Comparison of ENCODE assay signal across 18 cellular contexts in the genomic region with DNA sequence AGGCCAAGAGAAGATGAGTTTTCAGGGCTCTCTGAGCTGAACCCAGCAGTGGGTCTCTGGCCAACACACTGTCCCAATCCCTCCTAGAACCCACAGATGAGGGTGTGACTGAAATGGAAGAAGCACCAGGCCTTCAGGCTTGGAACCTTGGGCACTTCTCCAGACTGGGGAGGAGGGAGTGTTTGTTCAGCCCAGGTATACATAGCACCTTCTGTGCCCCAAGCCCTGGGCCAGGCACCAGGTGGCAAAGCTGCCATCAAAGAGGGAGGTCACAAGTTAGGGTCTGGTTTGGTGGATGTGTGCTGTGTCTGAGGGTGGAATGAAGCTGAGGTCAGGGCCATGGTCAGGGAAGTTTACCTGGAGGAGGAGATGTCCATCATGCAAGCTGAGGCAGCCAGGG. TPM values are rescaled to one million over a fixed set of nuclear protein-coding genes. Genes with fewer than 3 reads are reported as not detected.
DNase-seq lines count a peak whose midpoint lies in the region; ATAC-seq and TF ChIP-seq lines count a peak whose summit lies in the region.
"Had no signal": no experiment of that assay in that cellular context is flagged by ENCODE, and none has a peak within 500 bp of the region (broad histone marks: within the 10 kb centered on the region; RNA-seq: fewer than 3 reads in every experiment).

No MANE protein-coding gene starts in this region.

- H3K4me1 Mint-ChIP-seq in IgD-negative memory B cell, result no peaks in the 10 kb centered on the region
- no peaks in the 10 kb centered on the region for H3K4me1 Mint-ChIP-seq in chondrocyte (ENCODE audit: low read depth)
- H3K4me1 Mint-ChIP-seq in endothelial cell (ENCODE audit: unreplicated experiment), result peaks cover 29% of the 10 kb centered on the region
- peaks cover 11% of the 10 kb centered on the region for H3K4me1 Mint-ChIP-seq in stimulated activated effector memory CD8-positive, alpha-beta T cell treated with anti-CD3 and anti-CD28 coated beads, Interleukin-12 subunit alpha, Interleukin-12 subunit beta, amount 100 ng/mL, for 72 hours

- H3K9me3 ChIP-seq in HAP-1, result no peaks in the 10 kb centered on the region
- H3K9me3 ChIP-seq: A549, BE2C had no signal

- intact Hi-C loops in Right ventricle myocardium inferior (cut with DNase I), result no loop called here

- H3K36me3 Mint-ChIP-seq in IgD-negative memory B cell (peaks cover 4% of the 10 kb centered on the region), chondrocyte (ENCODE audit: low read depth) (peaks cover 25% of the 10 kb centered on the region), endothelial cell (ENCODE audit: low read depth, unreplicated experiment) (peaks cover 32% of the 10 kb centered on the region)
- H3K36me3 Mint-ChIP-seq in stimulated activated effector memory CD8-positive, alpha-beta T cell treated with anti-CD3 and anti-CD28 coated beads, Interleukin-12 subunit alpha, Interleukin-12 subunit beta, amount 100 ng/mL, for 72 hours, result no peaks in the 10 kb centered on the region

- H3K27me3 Mint-ChIP-seq in IgD-negative memory B cell, result no peaks in the 10 kb centered on the region
- no peaks in the 10 kb centered on the region for H3K27me3 Mint-ChIP-seq in chondrocyte (ENCODE audit: low read depth)
- peaks cover 21% of the 10 kb centered on the region for H3K27me3 Mint-ChIP-seq in endothelial cell (ENCODE audit: unreplicated experiment)

- POLR2A ChIA-PET in HEK293T (lab: Yijun Ruan, JAX), result no interaction called here

- no peak for TF ChIP-seq CTCF in chondrocyte (IDR thresholded peaks at IDR 0.05)
- TF ChIP-seq CTCF in endothelial cell (IDR thresholded peaks at IDR 0.05; ENCODE audit: unreplicated experiment), result no peak

- no peaks in the 10 kb centered on the region for H3K4me1 ChIP-seq in HAP-1
- H3K4me1 ChIP-seq: A549 had no signal

- H3K4me3 Mint-ChIP-seq in IgD-negative memory B cell, result no peak overlapping the region
- no peak overlapping the region for H3K4me3 Mint-ChIP-seq in chondrocyte (ENCODE audit: unreplicated experiment)
- H3K4me3 Mint-ChIP-seq in endothelial cell (ENCODE audit: unreplicated experiment), result no peak overlapping the region
- no peak overlapping the region for H3K4me3 Mint-ChIP-seq in stimulated activated effector memory CD8-positive, alpha-beta T cell treated with anti-CD3 and anti-CD28 coated beads, Interleukin-12 subunit alpha, Interleukin-12 subunit beta, amount 100 ng/mL, for 72 hours
- H3K4me3 Mint-ChIP-seq: CD8-positive, alpha-beta T cell; GM23338; H9; HFFc6 had no signal

- H3K4me3 ChIP-seq in HAP-1, result no peak overlapping the region
- H3K4me3 ChIP-seq: A549, GM12878, GM23338 had no signal

- no peak for ATAC-seq in stimulated activated effector memory CD8-positive, alpha-beta T cell treated with anti-CD3 and anti-CD28 coated beads, Interleukin-12 subunit alpha, Interleukin-12 subunit beta, amount 100 ng/mL, for 72 hours
- ATAC-seq in Right ventricle myocardium inferior, result no peak
- ATAC-seq: A549; CD8-positive, alpha-beta T cell; GM12878; GM23338 had no signal

- no peaks in the 10 kb centered on the region; the same call in 1 of the 2 replicates for H3K36me3 ChIP-seq in HAP-1 (replicated peaks)
- H3K36me3 ChIP-seq: BE2C had no signal

- H3K27me3 ChIP-seq in HAP-1 (ENCODE audit: low read depth), result no peaks in the 10 kb centered on the region
- H3K27me3 ChIP-seq: BE2C had no signal

- DNase-seq in chondrocyte (ENCODE audit: low spot score) (peak; percentile 53), endothelial cell (ENCODE audit: low spot score) (no peak), Right ventricle myocardium inferior (ENCODE audit: missing footprints) (no peak), cerebellar nuclear complex (lab: John Stamatoyannopoulos, UW) (no peak), HEK293T (ENCODE audit: extremely low spot score) (no peak), HAP-1 (ENCODE audit: low spot score in 2 of 2) (no peak)
- no peak for DNase-seq in stimulated activated effector memory CD8-positive, alpha-beta T cell treated with anti-CD3 and anti-CD28 coated beads, Interleukin-12 subunit alpha, Interleukin-12 subunit beta, amount 100 ng/mL, for 72 hours (ENCODE audit: low spot score in 2 of 2)
- DNase-seq: BE2C; CD8-positive, alpha-beta T cell; DMS53; H9; HFFc6 had no signal

- in situ Hi-C loops in HAP-1 (cut with MboI; ENCODE audit: low sequenced_read_pairs), result no loop called here

- CTCF ChIA-PET in HEK293T (lab: Yijun Ruan, JAX), result interaction anchor here (2.7 kb wide), 1 partner anchor 22 kb away, joined by 10 read pairs; no protein-coding TSS in a partner anchor

- H3K27ac Mint-ChIP-seq in IgD-negative memory B cell (peak overlapping the region in 2 of 3 donors; percentile 53 to 85), chondrocyte (ENCODE audit: unreplicated experiment) (no peak overlapping the region), endothelial cell (ENCODE audit: unreplicated experiment) (peak overlapping the region; percentile 75)
- H3K27ac Mint-ChIP-seq in stimulated activated effector memory CD8-positive, alpha-beta T cell treated with anti-CD3 and anti-CD28 coated beads, Interleukin-12 subunit alpha, Interleukin-12 subunit beta, amount 100 ng/mL, for 72 hours, result peak overlapping the region; percentile 79
- H3K27ac Mint-ChIP-seq: CD8-positive, alpha-beta T cell; GM23338; HFFc6 had no signal

- no peaks in the 10 kb centered on the region for H3K9me3 Mint-ChIP-seq in IgD-negative memory B cell
- no peaks in the 10 kb centered on the region for H3K9me3 Mint-ChIP-seq in chondrocyte (ENCODE audit: low read depth)
- no peaks in the 10 kb centered on the region for H3K9me3 Mint-ChIP-seq in endothelial cell (ENCODE audit: unreplicated experiment)
- no peaks in the 10 kb centered on the region for H3K9me3 Mint-ChIP-seq in stimulated activated effector memory CD8-positive, alpha-beta T cell treated with anti-CD3 and anti-CD28 coated beads, Interleukin-12 subunit alpha, Interleukin-12 subunit beta, amount 100 ng/mL, for 72 hours
- H3K9me3 Mint-ChIP-seq: CD8-positive, alpha-beta T cell; GM23338; H9; HFFc6 had no signal

TF ChIP-seq in HEK293T, 16 proteins besides CTCF, POLR2A, EP300 and RAD21:
- no peak for TF ChIP-seq L3MBTL2 (conservative IDR thresholded peaks at IDR 0.05)
- TF ChIP-seq SUZ12 (IDR thresholded peaks at IDR 0.05), result no peak
- TF ChIP-seq CTBP1 (IDR thresholded peaks at IDR 0.05; ENCODE audit: borderline replicate concordance), result no peak

RNA-seq across cellular contexts. Expression of a gene that starts 15.8 kb away (rescaled TPM):
- polyA plus RNA-seq in IgD-negative memory B cell, result not detected
- not detected in 3 replicates for total RNA-seq in chondrocyte
- total RNA-seq in endothelial cell (ENCODE audit: unreplicated experiment), result not detected
- not detected for total RNA-seq in Right ventricle myocardium inferior
- total RNA-seq: CD8-positive, alpha-beta T cell; GM12878; GM23338; H9; HFFc6; HT1080 had no signal
- polyA plus RNA-seq: AG04450, GM12878, GM23338 had no signal

RNA-seq across cellular contexts. Expression of a gene that starts 30.4 kb away (rescaled TPM):
- not detected for polyA plus RNA-seq in IgD-negative memory B cell
- total RNA-seq in chondrocyte, result not detected in 3 replicates
- total RNA-seq in endothelial cell (ENCODE audit: unreplicated experiment), result 2.7 TPM
- not detected for total RNA-seq in Right ventricle myocardium inferior
- total RNA-seq: CD8-positive, alpha-beta T cell; GM12878; GM23338; H9; HFFc6; HT1080 had no signal
- polyA plus RNA-seq: A549, AG04450, GM12878, GM23338 had no signal
